ENCODE assay signal across 24 cellular contexts in genomic region chr3:47011371-47011770, GRCh38. TPM values are rescaled to one million over a fixed set of nuclear protein-coding genes. Genes with fewer than 3 reads are reported as not detected.
DNase-seq lines count a peak whose midpoint lies in the region; ATAC-seq and TF ChIP-seq lines count a peak whose summit lies in the region.
"Had no signal": no experiment of that assay in that cellular context is flagged by ENCODE, and none has a peak within 500 bp of the region (broad histone marks: within the 10 kb centered on the region; RNA-seq: fewer than 3 reads in every experiment).

No MANE protein-coding gene starts in this region.

- no peaks in the 10 kb centered on the region for H3K27me3 Mint-ChIP-seq in activated naive CD8-positive, alpha-beta T cell treated with anti-CD3 and anti-CD28 coated beads for 36 hours
- H3K27me3 Mint-ChIP-seq in natural killer cell treated with Interleukin-12 subunit alpha and Interleukin-12 subunit beta and Interleukin-15 and Interleukin-18, amount 100 ng/mL, for 72 hours: no peaks in the 10 kb centered on the region
- H3K27me3 Mint-ChIP-seq: stimulated activated naive CD8-positive, alpha-beta T cell treated with anti-CD3 and anti-CD28 coated beads, Interleukin-15, Interleukin-2, amounts not matched to agents 100 ng/mL and 50 ng/mL, for 24 hours had no signal

- no peaks in the 10 kb centered on the region for H3K27me3 ChIP-seq in BLaER1 treated with 17β-estradiol and CSF1 and Interleukin-3, amounts not matched to agents 10 nM and 100 nM
- H3K27me3 ChIP-seq in DND-41 (ENCODE audit: insufficient read depth, low read length, poor library complexity) (no peaks in the 10 kb centered on the region), left ventricle myocardium inferior (ENCODE audit: low read depth) (no peaks in the 10 kb centered on the region)
- H3K27me3 ChIP-seq: cardiac muscle cell, right lobe of liver had no signal

- peaks cover 20 to 98% (median 83%) of the 10 kb centered on the region in 10 experiments for H3K4me1 ChIP-seq in BLaER1 treated with 17β-estradiol and CSF1 and Interleukin-3, amounts not matched to agents 10 nM and 100 nM
- H3K4me1 ChIP-seq in DND-41 (ENCODE audit: insufficient read depth, low read length) (peaks cover 34% of the 10 kb centered on the region), left ventricle myocardium inferior (peaks cover 25% of the 10 kb centered on the region)

- peaks cover 12% of the 10 kb centered on the region for H3K79me2 ChIP-seq in DND-41 (ENCODE audit: insufficient read depth, low read length)

- ATAC-seq in DND-41 (ENCODE audit: insufficient read depth, low read depth) (no peak), HG02973 (IDR thresholded peaks at IDR 0.05; ENCODE audit: unreplicated experiment) (no peak)
- ATAC-seq in natural killer cell treated with Interleukin-12 subunit alpha and Interleukin-12 subunit beta and Interleukin-15 and Interleukin-18, amount 100 ng/mL, for 72 hours: no peak
- ATAC-seq: esophagus mucosa, left cardiac atrium, right lobe of liver had no signal

- no peaks in the 10 kb centered on the region for H3K9me3 Mint-ChIP-seq in activated naive CD8-positive, alpha-beta T cell treated with anti-CD3 and anti-CD28 coated beads for 36 hours
- H3K9me3 Mint-ChIP-seq in natural killer cell treated with Interleukin-12 subunit alpha and Interleukin-12 subunit beta and Interleukin-15 and Interleukin-18, amount 100 ng/mL, for 72 hours: no peaks in the 10 kb centered on the region
- H3K9me3 Mint-ChIP-seq: mesothelial cell of epicardium; stimulated activated naive CD8-positive, alpha-beta T cell treated with anti-CD3 and anti-CD28 coated beads, Interleukin-15, Interleukin-2, amounts not matched to agents 100 ng/mL and 50 ng/mL, for 24 hours had no signal

- H3K9me3 ChIP-seq in BLaER1 treated with 17β-estradiol and CSF1 and Interleukin-3, amounts not matched to agents 10 nM and 100 nM (replicated peaks in 1 of 11): no peaks in the 10 kb centered on the region
- H3K9me3 ChIP-seq in DND-41 (ENCODE audit: insufficient read depth, low read length, severe bottlenecking) (no peaks in the 10 kb centered on the region), left ventricle myocardium inferior (replicated peaks) (no peaks in the 10 kb centered on the region)
- H3K9me3 ChIP-seq: right lobe of liver had no signal

- H4K20me1 ChIP-seq in BLaER1 treated with 17β-estradiol and CSF1 and Interleukin-3, amounts not matched to agents 10 nM and 100 nM: peaks cover 0 to 32% (median 4%) of the 10 kb centered on the region in 11 experiments; a peak in 9 of 22 replicates
- H4K20me1 ChIP-seq in DND-41 (ENCODE audit: insufficient read depth, low read length): no peaks in the 10 kb centered on the region

- peak overlapping the region in 8 of 11 experiments; percentile 88 to 96 (median 93); a peak in 15 of 22 replicates for H3K27ac ChIP-seq in BLaER1 treated with 17β-estradiol and CSF1 and Interleukin-3, amounts not matched to agents 10 nM and 100 nM
- H3K27ac ChIP-seq in DND-41 (ENCODE audit: low read length): peak overlapping the region; percentile 70
- H3K27ac ChIP-seq in left ventricle myocardium inferior (replicated peaks): no peak overlapping the region
- H3K27ac ChIP-seq: cardiac muscle cell, right lobe of liver had no signal

- no peak overlapping the region for H3K4me3 Mint-ChIP-seq in activated naive CD8-positive, alpha-beta T cell treated with anti-CD3 and anti-CD28 coated beads for 36 hours
- H3K4me3 Mint-ChIP-seq in natural killer cell treated with Interleukin-12 subunit alpha and Interleukin-12 subunit beta and Interleukin-15 and Interleukin-18, amount 100 ng/mL, for 72 hours: peak overlapping the region; percentile 30
- H3K4me3 Mint-ChIP-seq: stimulated activated naive CD8-positive, alpha-beta T cell treated with anti-CD3 and anti-CD28 coated beads, Interleukin-15, Interleukin-2, amounts not matched to agents 100 ng/mL and 50 ng/mL, for 24 hours had no signal

- intact Hi-C loops in left ventricle myocardium inferior (cut with micrococcal nuclease): no loop called here

- H2AFZ ChIP-seq in DND-41 (ENCODE audit: low read depth, low read length): no peak overlapping the region

- H3K4me3 ChIP-seq in BLaER1 treated with 17β-estradiol and CSF1 and Interleukin-3, amounts not matched to agents 10 nM and 100 nM: no peak overlapping the region
- H3K4me3 ChIP-seq in DND-41 (ENCODE audit: low read depth in 1 of 2, low read length in 2 of 2) (no peak overlapping the region), left ventricle myocardium inferior (no peak overlapping the region)
- H3K4me3 ChIP-seq: cardiac muscle cell, right lobe of liver had no signal

- TF ChIP-seq CTCF in DND-41 (IDR thresholded peaks at IDR 0.05; ENCODE audit: borderline replicate concordance, extremely low read depth, low read length, poor library complexity, severe bottlenecking): no peak
- no peak for TF ChIP-seq CTCF in left ventricle myocardium inferior (IDR thresholded peaks at IDR 0.05; ENCODE audit: borderline replicate concordance)

- peak overlapping the region in 10 of 11 experiments; percentile 9 to 98 (median 92); a peak in 18 of 22 replicates for H3K4me2 ChIP-seq in BLaER1 treated with 17β-estradiol and CSF1 and Interleukin-3, amounts not matched to agents 10 nM and 100 nM
- no peak overlapping the region for H3K4me2 ChIP-seq in DND-41 (ENCODE audit: insufficient read depth, low read length)

- peak overlapping the region; percentile 36 for H3K27ac Mint-ChIP-seq in activated naive CD8-positive, alpha-beta T cell treated with anti-CD3 and anti-CD28 coated beads for 36 hours
- peak overlapping the region; percentile 36 to 77 for H3K27ac Mint-ChIP-seq in natural killer cell treated with Interleukin-12 subunit alpha and Interleukin-12 subunit beta and Interleukin-15 and Interleukin-18, amount 100 ng/mL, for 72 hours
- H3K27ac Mint-ChIP-seq: stimulated activated naive CD8-positive, alpha-beta T cell treated with anti-CD3 and anti-CD28 coated beads, Interleukin-15, Interleukin-2, amounts not matched to agents 100 ng/mL and 50 ng/mL, for 24 hours had no signal

- H3K4me1 Mint-ChIP-seq in activated naive CD8-positive, alpha-beta T cell treated with anti-CD3 and anti-CD28 coated beads for 36 hours: peaks cover 18% of the 10 kb centered on the region
- peaks cover 20 to 31% of the 10 kb centered on the region in 2 donors for H3K4me1 Mint-ChIP-seq in natural killer cell treated with Interleukin-12 subunit alpha and Interleukin-12 subunit beta and Interleukin-15 and Interleukin-18, amount 100 ng/mL, for 72 hours (ENCODE audit: low read depth in 2 of 2)

- DNase-seq in DND-41: peak; percentile 4
- DNase-seq in activated naive CD8-positive, alpha-beta T cell treated with anti-CD3 and anti-CD28 coated beads for 36 hours: no peak
- DNase-seq in natural killer cell treated with Interleukin-12 subunit alpha and Interleukin-12 subunit beta and Interleukin-15 and Interleukin-18, amount 100 ng/mL, for 72 hours (ENCODE audit: low spot score): no peak
- DNase-seq in NCI-H2171 (lab: John Stamatoyannopoulos, UW): no peak
- DNase-seq in NCI-H187 (lab: John Stamatoyannopoulos, UW): no peak
- DNase-seq in left ventricle myocardium inferior: no peak
- DNase-seq: activated CD4-positive, alpha-beta T cell treated with anti-CD3 and anti-CD28 coated beads, Interleukin-2, amount 50 U/mL, for 48 hours; amygdala; Calu3; EL; Karpas-422; left cardiac atrium; NCI-H1092; NCI-H524 treated with DMSO at 0.1 percent for 48 hours; right lobe of liver; SHP77 treated with DMSO at 0.1 percent for 48 hours; T-helper 1 cell; trophoblast cell had no signal

- H3K36me3 Mint-ChIP-seq in activated naive CD8-positive, alpha-beta T cell treated with anti-CD3 and anti-CD28 coated beads for 36 hours: peaks cover 15% of the 10 kb centered on the region
- H3K36me3 Mint-ChIP-seq in natural killer cell treated with Interleukin-12 subunit alpha and Interleukin-12 subunit beta and Interleukin-15 and Interleukin-18, amount 100 ng/mL, for 72 hours: no peaks in the 10 kb centered on the region

- peak overlapping the region in 6 of 11 experiments; percentile 4 to 56 (median 34); a peak in 7 of 22 replicates for H3K9ac ChIP-seq in BLaER1 treated with 17β-estradiol and CSF1 and Interleukin-3, amounts not matched to agents 10 nM and 100 nM
- no peak overlapping the region for H3K9ac ChIP-seq in DND-41 (ENCODE audit: low read depth, low read length)

- H3K36me3 ChIP-seq in BLaER1 treated with 17β-estradiol and CSF1 and Interleukin-3, amounts not matched to agents 10 nM and 100 nM: peaks cover 31 to 62% (median 51%) of the 10 kb centered on the region in 11 experiments
- H3K36me3 ChIP-seq in DND-41 (ENCODE audit: insufficient read depth, low read length) (peaks cover 71% of the 10 kb centered on the region), left ventricle myocardium inferior (peaks cover 7% of the 10 kb centered on the region)
- H3K36me3 ChIP-seq: right lobe of liver had no signal

RNA-seq across cellular contexts. Expression of gene NBEAL2, which starts 31.9 kb away (rescaled TPM):
- total RNA-seq in activated naive CD8-positive, alpha-beta T cell treated with anti-CD3 and anti-CD28 coated beads for 36 hours: 10 to 100 TPM; 63.1 to 67.4 TPM
- 100 to 1,000 TPM; 121 to 255 TPM for total RNA-seq in natural killer cell treated with Interleukin-12 subunit alpha and Interleukin-12 subunit beta and Interleukin-15 and Interleukin-18, amount 100 ng/mL, for 72 hours
- 12.6 TPM for total RNA-seq in left ventricle myocardium inferior

RNA-seq across cellular contexts. Expression of gene CCDC12, which starts 34.8 kb away (rescaled TPM):
- total RNA-seq in activated naive CD8-positive, alpha-beta T cell treated with anti-CD3 and anti-CD28 coated beads for 36 hours: 10 to 100 TPM; 48.8 to 55.4 TPM
- total RNA-seq in natural killer cell treated with Interleukin-12 subunit alpha and Interleukin-12 subunit beta and Interleukin-15 and Interleukin-18, amount 100 ng/mL, for 72 hours: 10 to 100 TPM; 58.0 to 89.8 TPM
- 31.0 TPM for total RNA-seq in left ventricle myocardium inferior
